Comparison of ENCODE assay signal across 9 cellular contexts in the genomic region with DNA sequence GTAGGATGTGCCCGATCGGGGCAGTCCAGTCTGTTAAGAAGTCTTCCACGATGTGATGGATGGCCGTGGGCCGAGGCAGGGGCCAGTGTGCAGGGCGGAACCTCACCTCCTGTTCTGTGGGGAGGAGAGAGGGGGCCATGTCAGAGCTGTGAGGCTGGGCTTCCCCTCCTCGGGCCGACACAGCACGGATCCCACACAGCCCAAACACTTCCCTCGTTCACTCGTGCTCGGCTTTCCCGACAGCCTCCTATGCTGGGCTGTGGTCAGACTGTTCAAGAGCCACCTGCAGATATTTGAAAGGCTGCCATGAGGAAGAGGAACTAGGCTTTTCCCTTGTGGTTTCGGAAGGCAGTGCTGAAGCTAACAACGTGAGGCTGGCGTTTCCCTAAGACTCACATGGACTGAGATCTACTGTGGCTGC.
DNase-seq lines count a peak whose midpoint lies in the region; ATAC-seq and TF ChIP-seq lines count a peak whose summit lies in the region.
"Had no signal": no experiment of that assay in that cellular context is flagged by ENCODE, and none has a peak within 500 bp of the region (broad histone marks: within the 10 kb centered on the region; RNA-seq: fewer than 3 reads in every experiment).

No MANE protein-coding gene starts in this region.

- DNase-seq in GM12864 (ENCODE audit: low read depth): peak; percentile 61
- peak; percentile 94 for DNase-seq in RPMI8226
- peak; percentile 83 for DNase-seq in medulla oblongata (ENCODE audit: extremely low spot score)
- DNase-seq in NCI-H187 treated with DMSO at 0.1 percent for 48 hours (lab: John Stamatoyannopoulos, UW): no peak
- no peak for DNase-seq in NCI-H748 treated with DMSO at 0.1 percent for 48 hours (lab: John Stamatoyannopoulos, UW)

- ATAC-seq in HG02623 (IDR thresholded peaks at IDR 0.05; ENCODE audit: unreplicated experiment) (peak; percentile 67), HG02840 (IDR thresholded peaks at IDR 0.05; ENCODE audit: low FRiP score, unreplicated experiment) (no peak), HG02884 (IDR thresholded peaks at IDR 0.05; ENCODE audit: unreplicated experiment) (no peak)

- H3K4me3 ChIP-seq in GM12864 (ENCODE audit: low read depth, low read length): no peak overlapping the region
- H3K4me3 ChIP-seq: SK-N-MC had no signal

- TF ChIP-seq CTCF in GM12864 (IDR thresholded peaks at IDR 0.05; ENCODE audit: low read depth, low read length, missing control alignments): peak; percentile 11

Comparison
In these comparisons a context has a peak if more than half of its experiments do, and no peak if none do; other contexts are left out.
1. DNase-seq: peak in GM12864 (single experiment), RPMI8226 (single experiment) and medulla oblongata (single experiment); none in NCI-H187 treated with DMSO at 0.1 percent for 48 hours (single experiment) and NCI-H748 treated with DMSO at 0.1 percent for 48 hours (single experiment).